22 cellular contexts compared by ENCODE assay signal in the genomic region with DNA sequence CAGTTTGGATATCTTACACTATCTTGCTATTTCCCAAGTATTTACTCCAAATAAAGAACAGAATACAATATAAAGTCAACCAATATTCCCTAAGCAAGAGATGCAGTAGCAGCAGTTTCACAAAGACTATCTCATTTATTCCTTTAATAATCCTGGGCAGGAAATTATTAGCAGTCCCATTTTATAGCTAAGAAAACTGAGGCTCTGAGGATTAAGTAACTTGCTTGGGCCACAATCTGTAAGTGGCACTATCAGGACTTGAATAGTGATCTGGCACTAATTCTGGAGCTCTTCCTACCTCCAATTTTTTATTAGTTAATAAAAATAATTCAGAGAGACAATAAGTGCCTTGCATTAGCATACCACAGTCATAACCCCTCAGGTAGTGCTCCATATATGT.
"Had no signal": no experiment of that assay in that cellular context is flagged by ENCODE, and none has a peak within 500 bp of the region (broad histone marks: within the 10 kb centered on the region; RNA-seq: fewer than 3 reads in every experiment).

No MANE protein-coding gene starts in this region.

- H3K9me3 ChIP-seq: upper lobe of right lung, uterus had no signal

- H3K36me3 Mint-ChIP-seq: memory B cell; stimulated activated effector memory CD8-positive, alpha-beta T cell treated with anti-CD3 and anti-CD28 coated beads, Interleukin-12 subunit alpha, Interleukin-12 subunit beta, amount 100 ng/mL, for 72 hours had no signal

- H3K9me3 Mint-ChIP-seq: natural killer cell treated with Interleukin-12 subunit alpha and Interleukin-12 subunit beta and Interleukin-15 and Interleukin-18, amount 100 ng/mL, for 72 hours had no signal

- H3K9ac ChIP-seq: neural progenitor cell, parathyroid adenoma had no signal

- H3K27ac Mint-ChIP-seq: memory B cell; naive B cell; natural killer cell treated with Interleukin-12 subunit alpha and Interleukin-12 subunit beta and Interleukin-15 and Interleukin-18, amount 100 ng/mL, for 72 hours; neural progenitor cell; progenitor cell of endocrine pancreas; stimulated activated effector memory CD8-positive, alpha-beta T cell treated with anti-CD3 and anti-CD28 coated beads, Interleukin-12 subunit alpha, Interleukin-12 subunit beta, amount 100 ng/mL, for 72 hours had no signal

- H3K27ac ChIP-seq: epithelial cell of prostate, gastrocnemius medialis, neural progenitor cell, parathyroid adenoma, upper lobe of right lung, uterus had no signal

- H3K27me3 ChIP-seq: tibial nerve, upper lobe of right lung, uterus had no signal

- H3K36me3 ChIP-seq: gastrocnemius medialis, neural progenitor cell, stomach, tibial nerve, upper lobe of right lung, uterus had no signal

- H3K4me1 Mint-ChIP-seq: memory B cell; stimulated activated effector memory CD8-positive, alpha-beta T cell treated with anti-CD3 and anti-CD28 coated beads, Interleukin-12 subunit alpha, Interleukin-12 subunit beta, amount 100 ng/mL, for 72 hours had no signal

- H3K27me3 Mint-ChIP-seq: progenitor cell of endocrine pancreas had no signal

- H3K4me3 ChIP-seq: gastrocnemius medialis, lung, neural progenitor cell, smooth muscle cell, stomach, tibial nerve, upper lobe of right lung, uterus had no signal

- DNase-seq: cortex of kidney; foreskin fibroblast; gastrocnemius medialis; head of caudate nucleus; kidney; naive B cell; stimulated activated CD4-positive, alpha-beta T cell treated with anti-CD3 and anti-CD28 coated beads, Interleukin-2, amount 100 ng/mL, for 24 hours; stimulated activated CD4-positive, alpha-beta T cell treated with anti-CD3 and anti-CD28 coated beads, Interleukin-4, amount 100 ng/mL, for 24 hours; stimulated activated naive CD4-positive, alpha-beta T cell treated with Interleukin-2 at 50 U/mL for 16 hours; stomach; upper lobe of right lung; uterus had no signal

- H3K4me3 Mint-ChIP-seq: memory B cell; naive B cell; natural killer cell treated with Interleukin-12 subunit alpha and Interleukin-12 subunit beta and Interleukin-15 and Interleukin-18, amount 100 ng/mL, for 72 hours; neural progenitor cell; stimulated activated effector memory CD8-positive, alpha-beta T cell treated with anti-CD3 and anti-CD28 coated beads, Interleukin-12 subunit alpha, Interleukin-12 subunit beta, amount 100 ng/mL, for 72 hours had no signal

- H3K4me1 ChIP-seq: parathyroid adenoma, upper lobe of right lung, uterus had no signal
